In the genomic region with DNA sequence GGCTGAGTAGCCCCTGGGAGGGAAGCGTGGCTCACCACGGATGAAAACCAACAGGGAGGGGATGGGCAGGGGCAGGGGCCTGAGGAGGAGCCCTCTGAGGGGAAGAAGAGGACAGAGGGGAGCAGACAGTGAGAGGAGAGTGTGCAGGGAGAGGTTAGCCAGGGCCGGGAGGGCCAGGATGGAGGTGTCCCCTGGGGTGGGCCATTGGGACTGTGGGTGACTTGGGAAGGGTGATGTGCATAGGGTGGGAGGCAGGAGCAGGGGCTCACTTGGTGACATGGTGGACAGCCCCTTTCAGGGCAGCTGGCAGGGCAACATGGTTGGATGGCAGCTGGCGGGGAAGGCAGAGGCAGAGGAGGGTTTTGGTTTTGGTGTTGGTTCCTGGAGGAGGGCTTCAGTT, we compare ENCODE assay signal across 18 cellular contexts. TPM values are rescaled to one million over a fixed set of nuclear protein-coding genes. Genes with fewer than 3 reads are reported as not detected.
DNase-seq lines count a peak whose midpoint lies in the region; ATAC-seq, FAIRE-seq and TF ChIP-seq lines count a peak whose summit lies in the region.
"Had no signal": no experiment of that assay in that cellular context is flagged by ENCODE, and none has a peak within 500 bp of the region (broad histone marks: within the 10 kb centered on the region; RNA-seq: fewer than 3 reads in every experiment).

No MANE protein-coding gene starts in this region.

- H3K27me3 Mint-ChIP-seq in activated naive CD8-positive, alpha-beta T cell treated with anti-CD3 and anti-CD28 coated beads, Interleukin-2, amount 10 ng/mL, durations not matched to agents 7 days and 5 days, result no peaks in the 10 kb centered on the region
- peaks cover 5% of the 10 kb centered on the region for H3K27me3 Mint-ChIP-seq in activated naive CD8-positive, alpha-beta T cell treated with anti-CD3 and anti-CD28 coated beads, Interleukin-2, amount 50 U/mL, for 24 hours

- POLR2A ChIA-PET in activated naive CD8-positive, alpha-beta T cell treated with anti-CD3 and anti-CD28 coated beads, Interleukin-2, amount 10 ng/mL, durations not matched to agents 7 days and 5 days (lab: Charles Lee), result interaction anchor here (0.8 to 1.2 kb wide), 3 partner anchors 80 to 131 kb away, joined by 3 to 7 read pairs (median 4); no protein-coding TSS in a partner anchor
- POLR2A ChIA-PET in HEK293 (lab: Yijun Ruan, JAX), result interaction anchor here (0.6 to 1.3 kb wide), 3 partner anchors 23 to 132 kb away, joined by 3 to 6 read pairs (median 3); a partner anchor contains a TSS
- POLR2A ChIA-PET in HepG2 (lab: Yijun Ruan, JAX), result interaction anchor here (1.0 to 1.5 kb wide), 3 partner anchors 13 to 31 kb away, joined by 3 to 4 read pairs (median 4); a partner anchor contains a TSS

- intact Hi-C loops in HepG2 (cut with micrococcal nuclease; ENCODE audit: unreplicated experiment), result no loop called here

- no peak for DNase-seq in activated naive CD8-positive, alpha-beta T cell treated with anti-CD3 and anti-CD28 coated beads, Interleukin-2, amount 10 ng/mL, durations not matched to agents 7 days and 5 days
- no peak for DNase-seq in activated naive CD8-positive, alpha-beta T cell treated with anti-CD3 and anti-CD28 coated beads, Interleukin-2, amount 50 U/mL, for 24 hours
- DNase-seq in HepG2 (ENCODE audit: low spot score), result no peak
- no peak for DNase-seq in stimulated activated effector memory CD8-positive, alpha-beta T cell treated with anti-CD3 and anti-CD28 coated beads, Interleukin-12 subunit alpha, Interleukin-12 subunit beta, amount 100 ng/mL, for 72 hours (ENCODE audit: low spot score in 2 of 2)
- no peak for DNase-seq in DMS79 treated with DMSO at 0.1 percent for 48 hours (lab: John Stamatoyannopoulos, UW)
- DNase-seq in GM19239 (ENCODE audit: insufficient read length, low spot score), result no peak
- DNase-seq: GM23248, HCEC 1CT, NCI-H1105, NCI-H2081, NCI-H2171, NCI-H524 treated with DMSO at 0.1 percent for 48 hours, NCI-H82 had no signal

- WGBS in HepG2 (ENCODE audit: low lambda C conversion rate), result 53% methylated on average over 4 of the region's 4 CpGs

- peak; percentile 12 for ATAC-seq in activated naive CD8-positive, alpha-beta T cell treated with anti-CD3 and anti-CD28 coated beads, Interleukin-2, amount 10 ng/mL, durations not matched to agents 7 days and 5 days (ENCODE audit: low read depth)
- no peak for ATAC-seq in activated naive CD8-positive, alpha-beta T cell treated with anti-CD3 and anti-CD28 coated beads, Interleukin-2, amount 50 U/mL, for 24 hours
- peak; percentile 10 for ATAC-seq in HepG2
- no peak for ATAC-seq in stimulated activated effector memory CD8-positive, alpha-beta T cell treated with anti-CD3 and anti-CD28 coated beads, Interleukin-12 subunit alpha, Interleukin-12 subunit beta, amount 100 ng/mL, for 72 hours
- ATAC-seq: SK-N-SH treated with all-trans-retinoic acid at 6 μM for 48 hours had no signal

- in situ Hi-C loops in HepG2 (cut with HindIII; ENCODE audit: extremely low pct_ligation_motif_present, low pct_unique_long_range_greater_than_20kb), result loop anchor here (5.0 kb wide), 3 partner anchors 34 to 144 kb away; no protein-coding TSS in a partner anchor

- CTCF ChIA-PET in HEK293 (lab: Yijun Ruan, JAX) (interaction anchor here (0.7 to 10.3 kb wide), 18 partner anchors 9 to 252 kb away, joined by 3 to 264 read pairs (median 8); no protein-coding TSS in a partner anchor), HepG2 (lab: Yijun Ruan, JAX; ENCODE audit: low intra/inter-chr PET ratio, low total read pairs) (interaction anchor here (0.7 to 3.0 kb wide), 4 partner anchors 35 to 143 kb away, joined by 3 to 51 read pairs (median 14); no protein-coding TSS in a partner anchor)

- H3K4me1 ChIP-seq in HEK293 (ENCODE audit: control insufficient read depth, insufficient read depth, low read length), result no peaks in the 10 kb centered on the region
- peaks cover 66% of the 10 kb centered on the region for H3K4me1 ChIP-seq in HepG2 (ENCODE audit: insufficient read depth, low read length)

- no peak for TF ChIP-seq RAD21 in HepG2 (CRISPR knock-in tag; IDR thresholded peaks at IDR 0.05)

- H3K9me3 Mint-ChIP-seq in activated naive CD8-positive, alpha-beta T cell treated with anti-CD3 and anti-CD28 coated beads, Interleukin-2, amount 10 ng/mL, durations not matched to agents 7 days and 5 days, result no peaks in the 10 kb centered on the region
- H3K9me3 Mint-ChIP-seq in activated naive CD8-positive, alpha-beta T cell treated with anti-CD3 and anti-CD28 coated beads, Interleukin-2, amount 50 U/mL, for 24 hours, result no peaks in the 10 kb centered on the region
- no peaks in the 10 kb centered on the region for H3K9me3 Mint-ChIP-seq in stimulated activated effector memory CD8-positive, alpha-beta T cell treated with anti-CD3 and anti-CD28 coated beads, Interleukin-12 subunit alpha, Interleukin-12 subunit beta, amount 100 ng/mL, for 72 hours
- H3K9me3 Mint-ChIP-seq: IgD-negative memory B cell had no signal

- peak overlapping the region; percentile 20 for H3K4me3 Mint-ChIP-seq in activated naive CD8-positive, alpha-beta T cell treated with anti-CD3 and anti-CD28 coated beads, Interleukin-2, amount 10 ng/mL, durations not matched to agents 7 days and 5 days
- no peak overlapping the region for H3K4me3 Mint-ChIP-seq in activated naive CD8-positive, alpha-beta T cell treated with anti-CD3 and anti-CD28 coated beads, Interleukin-2, amount 50 U/mL, for 24 hours
- H3K4me3 Mint-ChIP-seq in stimulated activated effector memory CD8-positive, alpha-beta T cell treated with anti-CD3 and anti-CD28 coated beads, Interleukin-12 subunit alpha, Interleukin-12 subunit beta, amount 100 ng/mL, for 72 hours, result no peak overlapping the region

- FAIRE-seq in HepG2 (lab: Jason Lieb, UNC) (no peak), GM19239 (lab: Jason Lieb, UNC) (no peak)
- FAIRE-seq: HTR-8/SVneo had no signal

- H3K4me2 ChIP-seq in HepG2 (ENCODE audit: low read depth, low read length), result peak overlapping the region; percentile 54; the same call in 1 of the 2 replicates

- no peaks in the 10 kb centered on the region for H3K36me3 Mint-ChIP-seq in activated naive CD8-positive, alpha-beta T cell treated with anti-CD3 and anti-CD28 coated beads, Interleukin-2, amount 10 ng/mL, durations not matched to agents 7 days and 5 days
- H3K36me3 Mint-ChIP-seq in activated naive CD8-positive, alpha-beta T cell treated with anti-CD3 and anti-CD28 coated beads, Interleukin-2, amount 50 U/mL, for 24 hours (ENCODE audit: low read depth), result no peaks in the 10 kb centered on the region
- no peaks in the 10 kb centered on the region for H3K36me3 Mint-ChIP-seq in stimulated activated effector memory CD8-positive, alpha-beta T cell treated with anti-CD3 and anti-CD28 coated beads, Interleukin-12 subunit alpha, Interleukin-12 subunit beta, amount 100 ng/mL, for 72 hours
- H3K36me3 Mint-ChIP-seq: IgD-negative memory B cell had no signal

- H3K9me3 ChIP-seq in HEK293 (ENCODE audit: control insufficient read depth, insufficient read depth, low read depth, low read length) (no peaks in the 10 kb centered on the region), HepG2 (ENCODE audit: low read length) (no peaks in the 10 kb centered on the region)

- no peak overlapping the region for H3K4me3 ChIP-seq in HEK293 (ENCODE audit: low read depth, low read length)
- no peak overlapping the region for H3K4me3 ChIP-seq in HepG2 (replicated peaks in 1 of 3; ENCODE audit: insufficient read depth in 1 of 3, low read depth in 2 of 3, low read length in 3 of 3)
- H3K4me3 ChIP-seq: GM23248 had no signal

- H3K36me3 ChIP-seq in HEK293 (ENCODE audit: control insufficient read depth in 2 of 2, insufficient read depth in 1 of 2, low read length in 2 of 2) (no peaks in the 10 kb centered on the region), HepG2 (replicated peaks in 1 of 2; ENCODE audit: control insufficient read depth in 1 of 2, insufficient read depth in 2 of 2, low read length in 2 of 2) (no peaks in the 10 kb centered on the region)

- H4K20me1 ChIP-seq in HepG2 (ENCODE audit: insufficient read depth, low read length), result peaks cover 2% of the 10 kb centered on the region; the same call in 1 of the 2 replicates

- no TSS peak for BruUV-seq in HepG2 (replicated peaks; lab: Mats Ljungman, UMichigan)

- H3K27ac ChIP-seq in HEK293 (ENCODE audit: extremely low read depth, low read depth, low read length) (no peak overlapping the region), HepG2 (ENCODE audit: extremely low read length, insufficient read depth, low read length) (no peak overlapping the region)
- H3K27ac ChIP-seq: C4-2B, GM23248 had no signal

- H3K79me2 ChIP-seq in HepG2 (ENCODE audit: insufficient read depth, low read length), result no peaks in the 10 kb centered on the region

- H3K27me3 ChIP-seq in HepG2 (ENCODE audit: control insufficient read depth in 1 of 2, insufficient read depth in 2 of 2, low read length in 2 of 2), result 0 out of 5 replicates have a peak, but pooled peaks cover 0 to 8% of the 10 kb centered on the region in 2 experiments

- no peak for TF ChIP-seq EP300 in HepG2 (IDR thresholded peaks at IDR 0.05; ENCODE audit: low read depth in 2 of 2, low read length in 2 of 2)
- TF ChIP-seq EP300 in HepG2 (CRISPR knock-in tag; IDR thresholded peaks at IDR 0.05; ENCODE audit: borderline replicate concordance), result no peak

- no peak overlapping the region for H2AFZ ChIP-seq in HepG2 (ENCODE audit: low read length)
- H2AFZ ChIP-seq: GM23248 had no signal

- no peak for TF ChIP-seq CTCF in HEK293 (tag by site-specific recombination; IDR thresholded peaks at IDR 0.05)
- TF ChIP-seq CTCF in HepG2 (CRISPR knock-in tag; IDR thresholded peaks at IDR 0.05), result no peak

- peak overlapping the region; percentile 79 for H3K27ac Mint-ChIP-seq in activated naive CD8-positive, alpha-beta T cell treated with anti-CD3 and anti-CD28 coated beads, Interleukin-2, amount 10 ng/mL, durations not matched to agents 7 days and 5 days
- H3K27ac Mint-ChIP-seq in activated naive CD8-positive, alpha-beta T cell treated with anti-CD3 and anti-CD28 coated beads, Interleukin-2, amount 50 U/mL, for 24 hours, result no peak overlapping the region
- peak overlapping the region; percentile 4 for H3K27ac Mint-ChIP-seq in stimulated activated effector memory CD8-positive, alpha-beta T cell treated with anti-CD3 and anti-CD28 coated beads, Interleukin-12 subunit alpha, Interleukin-12 subunit beta, amount 100 ng/mL, for 72 hours

- no peak overlapping the region for H3K9ac ChIP-seq in HepG2 (ENCODE audit: insufficient read depth, low read depth, low read length)
- H3K9ac ChIP-seq: GM23248 had no signal

- TF ChIP-seq POLR2A in HepG2 (IDR thresholded peaks at IDR 0.05; ENCODE audit: insufficient read depth in 1 of 2, low read depth in 2 of 2, low read length in 2 of 2), result no peak

- H3K4me1 Mint-ChIP-seq in activated naive CD8-positive, alpha-beta T cell treated with anti-CD3 and anti-CD28 coated beads, Interleukin-2, amount 10 ng/mL, durations not matched to agents 7 days and 5 days, result peaks cover 40% of the 10 kb centered on the region
- H3K4me1 Mint-ChIP-seq in activated naive CD8-positive, alpha-beta T cell treated with anti-CD3 and anti-CD28 coated beads, Interleukin-2, amount 50 U/mL, for 24 hours, result peaks cover 20% of the 10 kb centered on the region
- H3K4me1 Mint-ChIP-seq in stimulated activated effector memory CD8-positive, alpha-beta T cell treated with anti-CD3 and anti-CD28 coated beads, Interleukin-12 subunit alpha, Interleukin-12 subunit beta, amount 100 ng/mL, for 72 hours, result peaks cover 48% of the 10 kb centered on the region

RNA-seq across cellular contexts. Expression of a gene that starts 5.6 kb away (rescaled TPM):
- 10 to 100 TPM; 35.7 to 38.4 TPM for total RNA-seq in activated naive CD8-positive, alpha-beta T cell treated with anti-CD3 and anti-CD28 coated beads, Interleukin-2, amount 10 ng/mL, durations not matched to agents 7 days and 5 days
- 35.8 and 67.5 TPM in 2 replicates for total RNA-seq in HepG2 (2016; rRNA removed; fragmentation: Illumina TruSeq; extraction: Trizol)
- total RNA-seq in HepG2 (2016; cell fraction: cytosol; rRNA removed; fragmentation: Illumina TruSeq; extraction: Trizol; ENCODE audit: low read depth), result 24.1 and 26.9 TPM in 2 replicates
- 31.0 and 63.9 TPM in 2 replicates for total RNA-seq in HepG2 (2016; cell fraction: insoluble cytoplasmic fraction; rRNA removed; fragmentation: Illumina TruSeq; extraction: Trizol)
- 48.4 and 52.8 TPM in 2 replicates for total RNA-seq in HepG2 (2016; cell fraction: membrane; rRNA removed; fragmentation: Illumina TruSeq; extraction: Trizol)
- 82.9 and 86.5 TPM in 2 replicates for total RNA-seq in HepG2 (2016; cell fraction: nucleus; rRNA removed; fragmentation: Illumina TruSeq; extraction: Trizol)
- polyA plus RNA-seq in HepG2 (2011; rRNA removed), result 55.0 and 55.2 TPM in 2 replicates
- polyA plus RNA-seq in HepG2 (2011; cell fraction: cytosol; rRNA removed), result 19.4 and 33.8 TPM in 2 replicates
- 229 and 337 TPM in 2 replicates for polyA plus RNA-seq in HepG2 (2011; cell fraction: nucleus; rRNA removed)
- polyA plus RNA-seq in HepG2 (2012), result 36.3 and 37.7 TPM in 2 replicates
- 14.1 and 14.2 TPM in 2 replicates for polyA plus RNA-seq in HepG2 (2016; cell fraction: cytosol; fragmentation: Illumina TruSeq; extraction: Trizol; ENCODE audit: low read depth)
- 33.8 and 39.1 TPM in 2 replicates for polyA plus RNA-seq in HepG2 (2016; cell fraction: insoluble cytoplasmic fraction; fragmentation: Illumina TruSeq; extraction: Trizol; ENCODE audit: low read depth)
- polyA plus RNA-seq in HepG2 (2016; cell fraction: membrane; fragmentation: Illumina TruSeq; extraction: Trizol; ENCODE audit: low read depth), result 33.4 and 35.7 TPM in 2 replicates
- 217 and 242 TPM in 2 replicates for polyA plus RNA-seq in HepG2 (2016; cell fraction: nucleus; fragmentation: Illumina TruSeq; extraction: Trizol; ENCODE audit: insufficient read depth, low read depth)
- polyA minus RNA-seq in HepG2 (2011; rRNA and poly(A)+ RNA removed; ENCODE audit: low replicate concordance), result 39.6 and 88.9 TPM in 2 replicates
- 23.0 and 24.3 TPM in 2 replicates for polyA minus RNA-seq in HepG2 (2011; cell fraction: cytosol; rRNA and poly(A)+ RNA removed)
- polyA minus RNA-seq in HepG2 (2011; cell fraction: nucleus; rRNA and poly(A)+ RNA removed), result 51.5 and 67.3 TPM in 2 replicates

RNA-seq across cellular contexts. Expression of a gene that starts 30.7 kb away (rescaled TPM):
- total RNA-seq in activated naive CD8-positive, alpha-beta T cell treated with anti-CD3 and anti-CD28 coated beads, Interleukin-2, amount 10 ng/mL, durations not matched to agents 7 days and 5 days, result 10 to 100 TPM; 15.7 to 17.8 TPM
- total RNA-seq in HepG2 (2016; rRNA removed; fragmentation: Illumina TruSeq; extraction: Trizol), result 31.3 and 83.8 TPM in 2 replicates
- total RNA-seq in HepG2 (2016; cell fraction: cytosol; rRNA removed; fragmentation: Illumina TruSeq; extraction: Trizol; ENCODE audit: low read depth), result 10.9 and 11.9 TPM in 2 replicates
- total RNA-seq in HepG2 (2016; cell fraction: insoluble cytoplasmic fraction; rRNA removed; fragmentation: Illumina TruSeq; extraction: Trizol), result 27.2 and 84.9 TPM in 2 replicates
- total RNA-seq in HepG2 (2016; cell fraction: membrane; rRNA removed; fragmentation: Illumina TruSeq; extraction: Trizol), result 21.3 and 21.4 TPM in 2 replicates
- 63.4 and 80.5 TPM in 2 replicates for total RNA-seq in HepG2 (2016; cell fraction: nucleus; rRNA removed; fragmentation: Illumina TruSeq; extraction: Trizol)
- polyA plus RNA-seq in HepG2 (2011; rRNA removed), result 83.6 and 101 TPM in 2 replicates
- 50.5 and 96.5 TPM in 2 replicates for polyA plus RNA-seq in HepG2 (2011; cell fraction: cytosol; rRNA removed)
- polyA plus RNA-seq in HepG2 (2011; cell fraction: nucleus; rRNA removed), result 91.5 and 110 TPM in 2 replicates
- polyA plus RNA-seq in HepG2 (2012), result 46.1 and 57.3 TPM in 2 replicates
- polyA plus RNA-seq in HepG2 (2016; cell fraction: cytosol; fragmentation: Illumina TruSeq; extraction: Trizol; ENCODE audit: low read depth), result 8.9 and 11.1 TPM in 2 replicates
- polyA plus RNA-seq in HepG2 (2016; cell fraction: insoluble cytoplasmic fraction; fragmentation: Illumina TruSeq; extraction: Trizol; ENCODE audit: low read depth), result 30.8 and 35.3 TPM in 2 replicates
- 15.5 and 16.1 TPM in 2 replicates for polyA plus RNA-seq in HepG2 (2016; cell fraction: membrane; fragmentation: Illumina TruSeq; extraction: Trizol; ENCODE audit: low read depth)
- polyA plus RNA-seq in HepG2 (2016; cell fraction: nucleus; fragmentation: Illumina TruSeq; extraction: Trizol; ENCODE audit: insufficient read depth, low read depth), result 114 and 127 TPM in 2 replicates
- polyA minus RNA-seq in HepG2 (2011; rRNA and poly(A)+ RNA removed; ENCODE audit: low replicate concordance), result 129 and 168 TPM in 2 replicates
- polyA minus RNA-seq in HepG2 (2011; cell fraction: cytosol; rRNA and poly(A)+ RNA removed), result 52.3 and 73.2 TPM in 2 replicates
- 20.1 and 27.8 TPM in 2 replicates for polyA minus RNA-seq in HepG2 (2011; cell fraction: nucleus; rRNA and poly(A)+ RNA removed)

Comparison
In these comparisons a context has a peak if more than half of its experiments do, and no peak if none do; other contexts are left out.
1. ATAC-seq: peak in activated naive CD8-positive, alpha-beta T cell treated with anti-CD3 and anti-CD28 coated beads, Interleukin-2, amount 10 ng/mL, durations not matched to agents 7 days and 5 days (single experiment) and HepG2 (single experiment); none in activated naive CD8-positive, alpha-beta T cell treated with anti-CD3 and anti-CD28 coated beads, Interleukin-2, amount 50 U/mL, for 24 hours (single experiment) and stimulated activated effector memory CD8-positive, alpha-beta T cell treated with anti-CD3 and anti-CD28 coated beads, Interleukin-12 subunit alpha, Interleukin-12 subunit beta, amount 100 ng/mL, for 72 hours (single experiment).